In genomic region chr2:75325594-75325993, GRCh38 we compare ENCODE assay signal across 25 cellular contexts.
"Had no signal": no experiment of that assay in that cellular context is flagged by ENCODE, and none has a peak within 500 bp of the region (broad histone marks: within the 10 kb centered on the region; RNA-seq: fewer than 3 reads in every experiment).

No MANE protein-coding gene starts in this region.

- H3K27ac Mint-ChIP-seq: activated B cell treated with CpG ODN at 0.5 μM for 24 hours; activated CD8-positive, alpha-beta T cell treated with anti-CD3 and anti-CD28 coated beads for 36 hours; activated naive CD8-positive, alpha-beta T cell; activated T-helper 17 cell treated with anti-CD3 and anti-CD28 coated beads, Interleukin-2, amount 50 U/mL, for 72 hours; dendritic cell treated with granulocyte-macrophage colony-stimulating factor and Interleukin-4, amounts not matched to agents 40 ng/mL and 50 ng/mL, for 4 days; endodermal cell had no signal

- ATAC-seq: activated CD4-positive, CD25-positive, alpha-beta regulatory T cell treated with anti-CD3 and anti-CD28 coated beads, Interleukin-2, amount 50 U/mL, for 24 hours; activated CD8-positive, alpha-beta T cell treated with anti-CD3 and anti-CD28 coated beads for 36 hours; activated T-cell treated with anti-CD3 and anti-CD28 coated beads, Interleukin-2, amount 50 U/mL, for 4 hours; activated T-helper 17 cell treated with anti-CD3 and anti-CD28 coated beads, Interleukin-2, amount 50 U/mL, for 72 hours; esophagus mucosa had no signal

- H3K27me3 Mint-ChIP-seq: activated B cell treated with CpG ODN at 0.5 μM for 24 hours; activated CD8-positive, alpha-beta T cell treated with anti-CD3 and anti-CD28 coated beads for 36 hours; activated naive CD8-positive, alpha-beta T cell; dendritic cell treated with granulocyte-macrophage colony-stimulating factor and Interleukin-4, amounts not matched to agents 40 ng/mL and 50 ng/mL, for 4 days had no signal

- H3K9me3 Mint-ChIP-seq: activated B cell treated with CpG ODN at 0.5 μM for 24 hours; activated T-cell treated with anti-CD3 and anti-CD28 coated beads, Interleukin-2, amount 50 U/mL, for 4 hours; activated T-helper 17 cell treated with anti-CD3 and anti-CD28 coated beads, Interleukin-2, amount 50 U/mL, for 72 hours; central memory CD8-positive, alpha-beta T cell; dendritic cell treated with granulocyte-macrophage colony-stimulating factor and Interleukin-4, amounts not matched to agents 40 ng/mL and 50 ng/mL, for 4 days had no signal

- H3K4me3 Mint-ChIP-seq: activated B cell treated with CpG ODN at 0.5 μM for 24 hours; activated CD8-positive, alpha-beta T cell treated with anti-CD3 and anti-CD28 coated beads for 36 hours; activated naive CD8-positive, alpha-beta T cell; activated T-cell treated with anti-CD3 and anti-CD28 coated beads, Interleukin-2, amount 50 U/mL, for 4 hours; activated T-helper 17 cell treated with anti-CD3 and anti-CD28 coated beads, Interleukin-2, amount 50 U/mL, for 72 hours; central memory CD8-positive, alpha-beta T cell; dendritic cell treated with granulocyte-macrophage colony-stimulating factor and Interleukin-4, amounts not matched to agents 40 ng/mL and 50 ng/mL, for 4 days; endodermal cell had no signal

- DNase-seq: activated B cell treated with CpG ODN at 0.5 μM for 24 hours; activated CD4-positive, alpha-beta T cell treated with anti-CD3 and anti-CD28 coated beads for 48 hours; activated CD4-positive, alpha-beta T cell treated with anti-CD3 and anti-CD28 coated beads, Interleukin-2, amount 50 U/mL, for 1 hour; activated CD4-positive, alpha-beta T cell treated with anti-CD3 and anti-CD28 coated beads, Interleukin-2, amount 50 U/mL, for 48 hours; activated CD8-positive, alpha-beta memory T cell treated with anti-CD3 and anti-CD28 coated beads for 24 hours; activated CD8-positive, alpha-beta T cell treated with anti-CD3 and anti-CD28 coated beads for 36 hours; activated effector memory CD4-positive, alpha-beta T cell treated with Interleukin-2 at 50 U/mL for 16 hours; activated gamma-delta T cell treated with Interleukin-2 at 50 U/mL for 16 hours; activated naive CD4-positive, alpha-beta T cell treated with anti-CD3 and anti-CD28 coated beads, Interleukin-2, amount 50 U/mL, for 16 hours; activated naive CD4-positive, alpha-beta T cell treated with Interleukin-2 at 50 U/mL for 16 hours; activated T-cell treated with anti-CD3 and anti-CD28 coated beads, Interleukin-2, amount 50 U/mL, for 4 hours; amniotic stem cell; anterior cingulate cortex; brain microvascular endothelial cell; dorsolateral prefrontal cortex; effector memory CD4-positive, alpha-beta T cell; endodermal cell; foreskin fibroblast; T-helper 2 cell had no signal

- H3K4me1 Mint-ChIP-seq: activated T-helper 17 cell treated with anti-CD3 and anti-CD28 coated beads, Interleukin-2, amount 50 U/mL, for 72 hours; central memory CD8-positive, alpha-beta T cell had no signal
